ENCODE assay signal across 8 cellular contexts in genomic region chr6:30013296-30013922, GRCh38. TPM values are rescaled to one million over a fixed set of nuclear protein-coding genes. Genes with fewer than 3 reads are reported as not detected.
DNase-seq lines count a peak whose midpoint lies in the region; ATAC-seq, FAIRE-seq and TF ChIP-seq lines count a peak whose summit lies in the region.

No MANE protein-coding gene starts in this region.

- TF ChIP-seq CTCF in A549 (IDR thresholded peaks at IDR 0.05) (peak; percentile 52), GM12864 (IDR thresholded peaks at IDR 0.05; ENCODE audit: low read depth, low read length, missing control alignments) (peak; percentile 75), choroid plexus epithelial cell (conservative IDR thresholded peaks at IDR 0.05; ENCODE audit: low read depth, low read length) (peak; percentile 81), mesothelial cell of epicardium (IDR thresholded peaks at IDR 0.05; ENCODE audit: unreplicated experiment) (peak; percentile 89)

- H3K4me1 ChIP-seq in A549, result no peaks in the 10 kb centered on the region

- peaks cover 18% of the 10 kb centered on the region for H3K27me3 Mint-ChIP-seq in mesothelial cell of epicardium (ENCODE audit: low read depth)

- POLR2A ChIA-PET in A549 (lab: Yijun Ruan, JAX), result no interaction called here

- no peak for TF ChIP-seq EP300 in A549 (IDR thresholded peaks at IDR 0.05)

- no peaks in the 10 kb centered on the region for H3K9me3 ChIP-seq in A549

- TF ChIP-seq POLR2A in A549 (IDR thresholded peaks at IDR 0.05; ENCODE audit: low read length), result no peak

- WGBS in A549 (ENCODE audit: missing lambda C conversion rate), result 58% methylated on average over 11 of the region's 13 CpGs

- H3K4me3 Mint-ChIP-seq in mesothelial cell of epicardium, result no peak overlapping the region

- H3K27ac Mint-ChIP-seq in mesothelial cell of epicardium, result no peak overlapping the region

- ATAC-seq in A549 (peak in 1 of 2 experiments; percentile 69; a peak in 3 of 6 replicates), HG03196 (IDR thresholded peaks at IDR 0.05; ENCODE audit: unreplicated experiment) (no peak)

- no peak overlapping the region for H3K27ac ChIP-seq in A549

- peak in 1 of 2 experiments; percentile 3 for DNase-seq in A549 (ENCODE audit: low read depth in 1 of 2, low spot score in 1 of 2)
- DNase-seq in GM12864 (ENCODE audit: low read depth), result no peak
- peak; percentile 20 for DNase-seq in SK-N-DZ (ENCODE audit: low spot score)
- DNase-seq in choroid plexus epithelial cell (ENCODE audit: low read depth), result peak; percentile 12
- peak in 1 of 2 experiments; percentile 46 for DNase-seq in mesothelial cell of epicardium (ENCODE audit: low spot score in 2 of 2, unreplicated experiment in 2 of 2)
- no peak for DNase-seq in RKO (ENCODE audit: low spot score)
- DNase-seq in T1000 (lab: John Stamatoyannopoulos, UW), result no peak

- peak; percentile 59 to 73 for TF ChIP-seq RAD21 in A549 (conservative IDR thresholded peaks at IDR 0.05 in 1 of 2, IDR thresholded peaks at IDR 0.05 in 1 of 2)

- H3K4me3 ChIP-seq in A549, result no peak overlapping the region
- no peak overlapping the region for H3K4me3 ChIP-seq in GM12864 (ENCODE audit: low read depth, low read length)
- no peak overlapping the region for H3K4me3 ChIP-seq in choroid plexus epithelial cell (ENCODE audit: low read depth, low read length)

- no peak for FAIRE-seq in A549 (lab: Jason Lieb, UNC)

- H3K36me3 Mint-ChIP-seq in mesothelial cell of epicardium, result peaks cover 13% of the 10 kb centered on the region

- no peak overlapping the region for H3K4me2 ChIP-seq in A549

- CTCF ChIA-PET in A549 (lab: Yijun Ruan, JAX), result interaction anchor here (0.7 to 3.7 kb wide), 15 partner anchors 19 to 250 kb away, joined by 3 to 30 read pairs (median 4); no protein-coding TSS in a partner anchor

- H3K9me3 Mint-ChIP-seq in mesothelial cell of epicardium, result no peaks in the 10 kb centered on the region

- peaks cover 5% of the 10 kb centered on the region for H3K4me1 Mint-ChIP-seq in mesothelial cell of epicardium

TF ChIP-seq in A549, 52 proteins besides CTCF, POLR2A, EP300 and RAD21:
- TF ChIP-seq SMC3 (IDR thresholded peaks at IDR 0.05), result peak; percentile 67
- TF ChIP-seq ZFP36 (IDR thresholded peaks at IDR 0.05; ENCODE audit: borderline replicate concordance, partially characterized antibody), result no peak
- TF ChIP-seq KDM5A (IDR thresholded peaks at IDR 0.05), result no peak

RNA-seq across cellular contexts. Expression of gene POLR1H, which starts 47.7 kb away (rescaled TPM):
- polyA plus RNA-seq in A549 (2011; rRNA removed) (34.6 and 35.3 TPM in 2 replicates), A549 (2017; fragmentation: RNase III; extraction: RNeasy Plus Mini Kit Qiagen cat#74134 plus additional on column Dnase treatment) (24.8 to 26.1 TPM (median 25.5 TPM) in 3 replicates)
- 37.8 and 41.6 TPM in 2 replicates for polyA plus RNA-seq in A549 (2012; cell fraction: cytosol; rRNA removed)
- 27.4 and 32.3 TPM in 2 replicates for polyA plus RNA-seq in A549 (2012; cell fraction: nucleus; rRNA removed)
- 6.7 and 6.9 TPM in 2 replicates for polyA minus RNA-seq in A549 (2011; rRNA and poly(A)+ RNA removed)
- 51.4 and 54.4 TPM in 2 replicates for polyA plus RNA-seq in SK-N-DZ (2014; cell fraction: cytosol; rRNA removed)
- polyA plus RNA-seq in SK-N-DZ (2014; cell fraction: nucleus; rRNA removed), result 33.3 and 36.2 TPM in 2 replicates
- 31.1 to 32.7 TPM (median 31.4 TPM) in 3 replicates for total RNA-seq in mesothelial cell of epicardium

RNA-seq across cellular contexts. Expression of gene PPP1R11, which starts 53.6 kb away (rescaled TPM):
- polyA plus RNA-seq in A549 (2011; rRNA removed) (61.6 and 78.6 TPM in 2 replicates), A549 (2017; fragmentation: RNase III; extraction: RNeasy Plus Mini Kit Qiagen cat#74134 plus additional on column Dnase treatment) (33.8 to 36.3 TPM (median 34.3 TPM) in 3 replicates)
- polyA plus RNA-seq in A549 (2012; cell fraction: cytosol; rRNA removed), result 26.7 and 30.4 TPM in 2 replicates
- polyA plus RNA-seq in A549 (2012; cell fraction: nucleus; rRNA removed), result 10.0 and 15.8 TPM in 2 replicates
- polyA minus RNA-seq in A549 (2011; rRNA and poly(A)+ RNA removed), result 24.9 and 31.1 TPM in 2 replicates
- polyA plus RNA-seq in SK-N-DZ (2014; cell fraction: cytosol; rRNA removed), result 35.4 and 42.7 TPM in 2 replicates
- 18.3 and 21.3 TPM in 2 replicates for polyA plus RNA-seq in SK-N-DZ (2014; cell fraction: nucleus; rRNA removed)
- 29.7 to 32.2 TPM (median 30.0 TPM) in 3 replicates for total RNA-seq in mesothelial cell of epicardium

Comparison
In these comparisons a context has a peak if more than half of its experiments do, and no peak if none do; other contexts are left out.
1. DNase-seq: peak in SK-N-DZ (single experiment) and choroid plexus epithelial cell (single experiment); none in GM12864 (single experiment), RKO (single experiment) and T1000 (single experiment).
2. Peak in every context shown above with its lines, with median percentiles within 50 percentile points of each other: CTCF ChIP-seq.